Comparison of ENCODE assay signal across 1 cellular context in the genomic region with DNA sequence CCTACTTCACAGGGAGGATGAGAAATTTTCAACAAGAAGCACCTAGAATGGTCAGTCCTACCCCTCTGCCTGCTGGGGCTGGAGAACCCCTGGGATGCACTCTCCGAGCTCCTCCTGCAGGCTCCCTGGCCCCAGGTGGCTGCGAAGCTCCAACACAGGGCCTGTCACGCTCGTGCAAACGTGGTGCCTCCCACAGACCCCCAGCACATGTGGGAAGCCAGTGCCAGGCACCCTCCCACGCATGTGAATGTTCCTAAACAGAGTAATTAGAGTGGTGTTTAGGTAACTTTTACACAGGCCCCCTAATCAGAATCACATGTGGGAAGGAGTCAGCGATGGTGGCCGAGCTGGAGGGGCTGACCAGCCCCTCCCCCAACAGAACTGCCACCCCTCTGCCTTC.
TF ChIP-seq lines count a peak whose summit lies in the region.

No MANE protein-coding gene starts in this region.

TF ChIP-seq in K562, 482 proteins besides CTCF, POLR2A, EP300 and RAD21:
- TF ChIP-seq, protein P1, sequence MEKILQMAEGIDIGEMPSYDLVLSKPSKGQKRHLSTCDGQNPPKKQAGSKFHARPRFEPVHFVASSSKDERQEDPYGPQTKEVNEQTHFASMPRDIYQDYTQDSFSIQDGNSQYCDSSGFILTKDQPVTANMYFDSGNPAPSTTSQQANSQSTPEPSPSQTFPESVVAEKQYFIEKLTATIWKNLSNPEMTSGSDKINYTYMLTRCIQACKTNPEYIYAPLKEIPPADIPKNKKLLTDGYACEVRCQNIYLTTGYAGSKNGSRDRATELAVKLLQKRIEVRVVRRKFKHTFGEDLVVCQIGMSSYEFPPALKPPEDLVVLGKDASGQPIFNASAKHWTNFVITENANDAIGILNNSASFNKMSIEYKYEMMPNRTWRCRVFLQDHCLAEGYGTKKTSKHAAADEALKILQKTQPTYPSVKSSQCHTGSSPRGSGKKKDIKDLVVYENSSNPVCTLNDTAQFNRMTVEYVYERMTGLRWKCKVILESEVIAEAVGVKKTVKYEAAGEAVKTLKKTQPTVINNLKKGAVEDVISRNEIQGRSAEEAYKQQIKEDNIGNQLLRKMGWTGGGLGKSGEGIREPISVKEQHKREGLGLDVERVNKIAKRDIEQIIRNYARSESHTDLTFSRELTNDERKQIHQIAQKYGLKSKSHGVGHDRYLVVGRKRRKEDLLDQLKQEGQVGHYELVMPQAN (IDR thresholded peaks at IDR 0.05; ENCODE audit: borderline replicate concordance): no peak
- TF ChIP-seq ZNF253 (CRISPR knock-in tag; conservative IDR thresholded peaks at IDR 0.05): no peak
- TF ChIP-seq, protein P2, sequence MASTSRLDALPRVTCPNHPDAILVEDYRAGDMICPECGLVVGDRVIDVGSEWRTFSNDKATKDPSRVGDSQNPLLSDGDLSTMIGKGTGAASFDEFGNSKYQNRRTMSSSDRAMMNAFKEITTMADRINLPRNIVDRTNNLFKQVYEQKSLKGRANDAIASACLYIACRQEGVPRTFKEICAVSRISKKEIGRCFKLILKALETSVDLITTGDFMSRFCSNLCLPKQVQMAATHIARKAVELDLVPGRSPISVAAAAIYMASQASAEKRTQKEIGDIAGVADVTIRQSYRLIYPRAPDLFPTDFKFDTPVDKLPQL (IDR thresholded peaks at IDR 0.05; ENCODE audit: extremely low read depth, insufficient read length): no peak
- TF ChIP-seq, protein P3, sequence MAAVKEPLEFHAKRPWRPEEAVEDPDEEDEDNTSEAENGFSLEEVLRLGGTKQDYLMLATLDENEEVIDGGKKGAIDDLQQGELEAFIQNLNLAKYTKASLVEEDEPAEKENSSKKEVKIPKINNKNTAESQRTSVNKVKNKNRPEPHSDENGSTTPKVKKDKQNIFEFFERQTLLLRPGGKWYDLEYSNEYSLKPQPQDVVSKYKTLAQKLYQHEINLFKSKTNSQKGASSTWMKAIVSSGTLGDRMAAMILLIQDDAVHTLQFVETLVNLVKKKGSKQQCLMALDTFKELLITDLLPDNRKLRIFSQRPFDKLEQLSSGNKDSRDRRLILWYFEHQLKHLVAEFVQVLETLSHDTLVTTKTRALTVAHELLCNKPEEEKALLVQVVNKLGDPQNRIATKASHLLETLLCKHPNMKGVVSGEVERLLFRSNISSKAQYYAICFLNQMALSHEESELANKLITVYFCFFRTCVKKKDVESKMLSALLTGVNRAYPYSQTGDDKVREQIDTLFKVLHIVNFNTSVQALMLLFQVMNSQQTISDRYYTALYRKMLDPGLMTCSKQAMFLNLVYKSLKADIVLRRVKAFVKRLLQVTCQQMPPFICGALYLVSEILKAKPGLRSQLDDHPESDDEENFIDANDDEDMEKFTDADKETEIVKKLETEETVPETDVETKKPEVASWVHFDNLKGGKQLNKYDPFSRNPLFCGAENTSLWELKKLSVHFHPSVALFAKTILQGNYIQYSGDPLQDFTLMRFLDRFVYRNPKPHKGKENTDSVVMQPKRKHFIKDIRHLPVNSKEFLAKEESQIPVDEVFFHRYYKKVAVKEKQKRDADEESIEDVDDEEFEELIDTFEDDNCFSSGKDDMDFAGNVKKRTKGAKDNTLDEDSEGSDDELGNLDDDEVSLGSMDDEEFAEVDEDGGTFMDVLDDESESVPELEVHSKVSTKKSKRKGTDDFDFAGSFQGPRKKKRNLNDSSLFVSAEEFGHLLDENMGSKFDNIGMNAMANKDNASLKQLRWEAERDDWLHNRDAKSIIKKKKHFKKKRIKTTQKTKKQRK (IDR thresholded peaks at IDR 0.05; ENCODE audit: borderline replicate concordance, low read depth, low read length): no peak
- TF ChIP-seq EGR1 (conservative IDR thresholded peaks at IDR 0.05): 0 out of 2 replicates have a peak, but pooled peaks have one; percentile 5
- TF ChIP-seq, protein P4, sequence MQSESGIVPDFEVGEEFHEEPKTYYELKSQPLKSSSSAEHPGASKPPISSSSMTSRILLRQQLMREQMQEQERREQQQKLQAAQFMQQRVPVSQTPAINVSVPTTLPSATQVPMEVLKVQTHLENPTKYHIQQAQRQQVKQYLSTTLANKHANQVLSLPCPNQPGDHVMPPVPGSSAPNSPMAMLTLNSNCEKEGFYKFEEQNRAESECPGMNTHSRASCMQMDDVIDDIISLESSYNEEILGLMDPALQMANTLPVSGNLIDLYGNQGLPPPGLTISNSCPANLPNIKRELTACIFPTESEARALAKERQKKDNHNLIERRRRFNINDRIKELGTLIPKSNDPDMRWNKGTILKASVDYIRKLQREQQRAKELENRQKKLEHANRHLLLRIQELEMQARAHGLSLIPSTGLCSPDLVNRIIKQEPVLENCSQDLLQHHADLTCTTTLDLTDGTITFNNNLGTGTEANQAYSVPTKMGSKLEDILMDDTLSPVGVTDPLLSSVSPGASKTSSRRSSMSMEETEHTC (IDR thresholded peaks at IDR 0.05): no peak
- no peak for TF ChIP-seq DIDO1 (tag; IDR thresholded peaks at IDR 0.05; ENCODE audit: low read depth)
- no peak for TF ChIP-seq CBFB (CRISPR knock-in tag; IDR thresholded peaks at IDR 0.05)
TF ChIP-seq in K562: peak in this region for 1.
